ENCODE assay signal across 8 cellular contexts in the genomic region with DNA sequence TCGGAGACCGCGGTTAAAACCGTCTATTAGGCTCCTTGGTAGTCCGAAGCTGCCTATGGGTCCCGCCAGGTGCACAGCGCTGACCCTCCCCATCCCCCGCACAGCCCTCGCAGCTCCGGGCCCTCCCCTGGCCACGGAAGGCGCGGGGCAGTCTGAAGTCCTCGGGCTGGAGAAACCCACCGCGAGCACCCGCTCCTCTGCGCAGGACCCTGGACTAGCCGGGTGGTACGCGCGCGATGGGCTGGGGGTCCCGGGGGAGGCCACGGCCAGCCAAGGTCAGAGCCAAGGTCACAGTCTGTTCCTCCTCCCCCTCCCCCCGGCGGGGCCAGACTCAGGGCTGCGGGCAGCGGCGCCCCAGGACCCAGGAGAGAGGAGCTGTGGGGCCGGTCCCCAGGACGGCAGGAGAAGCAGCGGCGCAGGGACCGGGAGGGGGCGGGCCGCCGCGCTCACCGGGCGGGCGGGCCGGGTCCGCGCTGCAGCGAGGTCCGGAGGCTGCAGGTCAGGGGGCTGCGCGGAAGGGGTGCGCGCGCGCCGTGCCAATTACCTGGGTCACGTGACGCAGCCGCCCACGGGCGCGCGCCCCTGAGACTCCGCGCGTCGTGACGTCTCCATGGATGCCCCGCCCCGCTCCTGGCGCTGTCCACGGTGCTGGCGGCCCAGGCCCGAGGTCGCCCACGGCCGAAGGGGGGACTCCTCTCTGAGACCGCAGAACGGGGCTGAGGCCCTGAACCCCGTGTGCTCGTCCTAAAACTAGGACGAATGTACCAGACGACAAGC. TPM values are rescaled to one million over a fixed set of nuclear protein-coding genes. Genes with fewer than 3 reads are reported as not detected.
DNase-seq lines count a peak whose midpoint lies in the region; ATAC-seq and TF ChIP-seq lines count a peak whose summit lies in the region.

Gene OGDHL, minus strand, starts transcription at position 535 of the 777 bp plus-strand sequence. CDS start 3,731 bp downstream, outside the sequence.

- peak within 1 kb of the TSS; percentile 45 for H3K4me3 Mint-ChIP-seq in activated naive CD8-positive, alpha-beta T cell treated with anti-CD3 and anti-CD28 coated beads, Interleukin-2, amount 50 U/mL, for 24 hours

- ATAC-seq in GM18519 (IDR thresholded peaks at IDR 0.05; ENCODE audit: low FRiP score, unreplicated experiment) = peak; percentile 71
- ATAC-seq in HG03354 (IDR thresholded peaks at IDR 0.05; ENCODE audit: poor library complexity, severe bottlenecking, unreplicated experiment) = peak; percentile 81
- peak; percentile 53 for ATAC-seq in activated naive CD8-positive, alpha-beta T cell treated with anti-CD3 and anti-CD28 coated beads, Interleukin-2, amount 50 U/mL, for 24 hours
- no peak for ATAC-seq in HG03571 (IDR thresholded peaks at IDR 0.05; ENCODE audit: unreplicated experiment)

- no peak within 1 kb of the TSS for H3K27ac Mint-ChIP-seq in activated naive CD8-positive, alpha-beta T cell treated with anti-CD3 and anti-CD28 coated beads, Interleukin-2, amount 50 U/mL, for 24 hours

- H3K4me1 Mint-ChIP-seq in activated naive CD8-positive, alpha-beta T cell treated with anti-CD3 and anti-CD28 coated beads, Interleukin-2, amount 50 U/mL, for 24 hours = no peaks in the 10 kb centered on the region

- TF ChIP-seq CTCF in cardiac muscle cell (IDR thresholded peaks at IDR 0.05; ENCODE audit: low read depth, low read length) = no peak

- no peak within 1 kb of the TSS for H3K27ac ChIP-seq in cardiac muscle cell

- H3K4me1 ChIP-seq in cardiac muscle cell (ENCODE audit: low read depth) = no peaks in the 10 kb centered on the region

- H3K36me3 Mint-ChIP-seq in activated naive CD8-positive, alpha-beta T cell treated with anti-CD3 and anti-CD28 coated beads, Interleukin-2, amount 50 U/mL, for 24 hours (ENCODE audit: low read depth) = no peaks in the 10 kb centered on the region

- H3K27me3 Mint-ChIP-seq in activated naive CD8-positive, alpha-beta T cell treated with anti-CD3 and anti-CD28 coated beads, Interleukin-2, amount 50 U/mL, for 24 hours = peaks cover 38% of the 10 kb centered on the region

- peak within 1 kb of the TSS; percentile 77 for H3K4me3 ChIP-seq in cardiac muscle cell

- no peaks in the 10 kb centered on the region for H3K9me3 Mint-ChIP-seq in activated naive CD8-positive, alpha-beta T cell treated with anti-CD3 and anti-CD28 coated beads, Interleukin-2, amount 50 U/mL, for 24 hours

- H3K27me3 ChIP-seq in cardiac muscle cell = peaks cover 7% of the 10 kb centered on the region

- DNase-seq in Ammon's horn (ENCODE audit: low spot score) = peak; percentile 81
- peak; percentile 23 for DNase-seq in NOMO-1 treated with dmso at 0.1 percent for 144 hours (lab: John Stamatoyannopoulos, UW; ENCODE audit: unreplicated experiment)
- DNase-seq in activated naive CD8-positive, alpha-beta T cell treated with anti-CD3 and anti-CD28 coated beads, Interleukin-2, amount 50 U/mL, for 24 hours = peak; percentile 74
- DNase-seq in cardiac muscle cell (ENCODE audit: low read depth in 1 of 2, low spot score in 1 of 2) = peak; percentile 67 to 94
- DNase-seq in pons (ENCODE audit: low spot score) = peak; percentile 20

- no peaks in the 10 kb centered on the region for H3K9me3 ChIP-seq in cardiac muscle cell (ENCODE audit: low read depth)

- H3K36me3 ChIP-seq in cardiac muscle cell = no peaks in the 10 kb centered on the region

RNA-seq across cellular contexts. Expression of gene OGDHL, which starts in this region (rescaled TPM):
- total RNA-seq in cardiac muscle cell = 35.4 and 44.6 TPM in 2 replicates
- polyA plus RNA-seq in cardiac muscle cell = 21.4 and 25.8 TPM in 2 replicates

Comparison
In these comparisons a context has a peak if more than half of its experiments do, and no peak if none do; other contexts are left out.
1. DNase-seq: peak in every context shown above with its lines; median percentile 81 in Ammon's horn; 80 in cardiac muscle cell; 74 in activated naive CD8-positive, alpha-beta T cell treated with anti-CD3 and anti-CD28 coated beads, Interleukin-2, amount 50 U/mL, for 24 hours; 23 in NOMO-1 treated with dmso at 0.1 percent for 144 hours; 20 in pons.